ENCODE assay signal across 23 cellular contexts in genomic region chr3:66537735-66538134, GRCh38.
"Had no signal": no experiment of that assay in that cellular context is flagged by ENCODE, and none has a peak within 500 bp of the region (broad histone marks: within the 10 kb centered on the region; RNA-seq: fewer than 3 reads in every experiment).

No MANE protein-coding gene starts in this region.

- H3K27me3 Mint-ChIP-seq: activated CD4-positive, alpha-beta T cell treated with anti-CD3 and anti-CD28 coated beads for 36 hours; stimulated activated naive CD8-positive, alpha-beta T cell treated with anti-CD3 and anti-CD28 coated beads, Interleukin-15, Interleukin-2, amounts not matched to agents 100 ng/mL and 50 ng/mL, for 24 hours had no signal

- H3K36me3 ChIP-seq: cardiac muscle cell, tibial artery had no signal

- H3K27ac ChIP-seq: cardiac muscle cell, foreskin keratinocyte, tibial artery had no signal

- H3K9me3 Mint-ChIP-seq: activated naive CD4-positive, alpha-beta T cell treated with anti-CD3 and anti-CD28 coated beads for 36 hours; activated naive CD8-positive, alpha-beta T cell treated with anti-CD3 and anti-CD28 coated beads, Interleukin-2, amount 10 ng/mL, durations not matched to agents 7 days and 5 days; memory B cell; nephron; T-helper 1 cell treated with Interleukin-12 subunit alpha and Interleukin-12 subunit beta and Interleukin-4 antibody, amounts not matched to agents 30 μg/mL and 1 μg/mL, for 36 hours had no signal

- H3K4me1 Mint-ChIP-seq: activated CD4-positive, alpha-beta T cell treated with anti-CD3 and anti-CD28 coated beads for 36 hours; activated naive CD8-positive, alpha-beta T cell treated with anti-CD3 and anti-CD28 coated beads, Interleukin-2, amount 10 ng/mL, durations not matched to agents 7 days and 5 days; memory B cell had no signal

- H3K36me3 Mint-ChIP-seq: activated naive CD8-positive, alpha-beta T cell treated with anti-CD3 and anti-CD28 coated beads, Interleukin-2, amount 10 ng/mL, durations not matched to agents 7 days and 5 days; memory B cell had no signal

- H3K4me3 Mint-ChIP-seq: activated B cell treated with CpG ODN at 0.5 μM for 24 hours; activated CD4-positive, alpha-beta T cell treated with anti-CD3 and anti-CD28 coated beads for 36 hours; activated naive CD4-positive, alpha-beta T cell treated with anti-CD3 and anti-CD28 coated beads for 36 hours; activated naive CD8-positive, alpha-beta T cell treated with anti-CD3 and anti-CD28 coated beads, Interleukin-2, amount 10 ng/mL, durations not matched to agents 7 days and 5 days; activated T-cell treated with anti-CD3 and anti-CD28 coated beads, Interleukin-2, amount 50 U/mL, for 4 hours; memory B cell; nephron; stimulated activated naive CD8-positive, alpha-beta T cell treated with anti-CD3 and anti-CD28 coated beads, Interleukin-15, Interleukin-2, amounts not matched to agents 100 ng/mL and 50 ng/mL, for 24 hours; T-helper 1 cell treated with Interleukin-12 subunit alpha and Interleukin-12 subunit beta and Interleukin-4 antibody, amounts not matched to agents 30 μg/mL and 1 μg/mL, for 36 hours had no signal

- H3K4me1 ChIP-seq: foreskin keratinocyte, tibial artery had no signal

- H3K4me3 ChIP-seq: cardiac muscle cell, tibial artery had no signal

- DNase-seq: activated B cell treated with CpG ODN at 0.5 μM for 24 hours; activated CD4-positive, alpha-beta T cell treated with anti-CD3 and anti-CD28 coated beads for 36 hours; activated CD4-positive, alpha-beta T cell treated with anti-CD3 and anti-CD28 coated beads, Interleukin-2, amount 50 U/mL, for 4 hours; activated CD8-positive, alpha-beta memory T cell treated with anti-CD3 and anti-CD28 coated beads, Interleukin-2, amount 50 U/mL, for 48 hours; activated naive CD4-positive, alpha-beta T cell treated with anti-CD3 and anti-CD28 coated beads for 36 hours; activated naive CD8-positive, alpha-beta T cell treated with anti-CD3 and anti-CD28 coated beads, Interleukin-2, amount 10 ng/mL, durations not matched to agents 7 days and 5 days; activated T-cell treated with anti-CD3 and anti-CD28 coated beads, Interleukin-2, amount 50 U/mL, for 4 hours; amniotic stem cell; effector CD4-positive, alpha-beta T cell; erythroblast; foreskin keratinocyte; glutamatergic neuron; hippocampal formation; left ventricle myocardium superior; occipital lobe; stimulated activated CD4-positive, alpha-beta T cell treated with anti-CD3 and anti-CD28 coated beads, Interleukin-4, amount 100 ng/mL, for 4 hours; T1000; tibial artery had no signal

- ATAC-seq: activated CD4-positive, alpha-beta T cell treated with anti-CD3 and anti-CD28 coated beads for 36 hours; activated T-cell treated with anti-CD3 and anti-CD28 coated beads, Interleukin-2, amount 50 U/mL, for 4 hours; foreskin keratinocyte; left ventricle myocardium superior had no signal

- H3K9me3 ChIP-seq: tibial artery had no signal

- H3K27ac Mint-ChIP-seq: activated B cell treated with CpG ODN at 0.5 μM for 24 hours; activated CD4-positive, alpha-beta T cell treated with anti-CD3 and anti-CD28 coated beads for 36 hours; activated naive CD4-positive, alpha-beta T cell treated with anti-CD3 and anti-CD28 coated beads for 36 hours; activated naive CD8-positive, alpha-beta T cell treated with anti-CD3 and anti-CD28 coated beads, Interleukin-2, amount 10 ng/mL, durations not matched to agents 7 days and 5 days; memory B cell; nephron; stimulated activated naive CD8-positive, alpha-beta T cell treated with anti-CD3 and anti-CD28 coated beads, Interleukin-15, Interleukin-2, amounts not matched to agents 100 ng/mL and 50 ng/mL, for 24 hours; T-helper 1 cell treated with Interleukin-12 subunit alpha and Interleukin-12 subunit beta and Interleukin-4 antibody, amounts not matched to agents 30 μg/mL and 1 μg/mL, for 36 hours had no signal

- H3K27me3 ChIP-seq: cardiac muscle cell, foreskin keratinocyte, tibial artery had no signal
